ENCODE assay signal across 1 cellular context in genomic region chr16:853981-854807, GRCh38.
TF ChIP-seq lines count a peak whose summit lies in the region.

No MANE protein-coding gene starts in this region.

TF ChIP-seq in IMR-90, 13 proteins besides CTCF, POLR2A, EP300 and RAD21 (continued from another document):
- TF ChIP-seq ELK1 (IDR thresholded peaks at IDR 0.05; ENCODE audit: borderline replicate concordance, low read depth, low read length) (no peak), CEBPB (IDR thresholded peaks at IDR 0.05; ENCODE audit: low read depth, low read length) (no peak), MAFK (IDR thresholded peaks at IDR 0.05; ENCODE audit: low read depth, low read length) (no peak), BHLHE40 (IDR thresholded peaks at IDR 0.05; ENCODE audit: low read depth, low read length) (no peak), FOS (IDR thresholded peaks at IDR 0.05; ENCODE audit: low read depth, low read length) (no peak), RFX5 (IDR thresholded peaks at IDR 0.05; ENCODE audit: low read depth, low read length) (no peak), RCOR1 (IDR thresholded peaks at IDR 0.05; ENCODE audit: insufficient replicate concordance, low read length) (no peak), USF2 (IDR thresholded peaks at IDR 0.05; ENCODE audit: low read depth, low read length) (no peak)
